In the genomic region with DNA sequence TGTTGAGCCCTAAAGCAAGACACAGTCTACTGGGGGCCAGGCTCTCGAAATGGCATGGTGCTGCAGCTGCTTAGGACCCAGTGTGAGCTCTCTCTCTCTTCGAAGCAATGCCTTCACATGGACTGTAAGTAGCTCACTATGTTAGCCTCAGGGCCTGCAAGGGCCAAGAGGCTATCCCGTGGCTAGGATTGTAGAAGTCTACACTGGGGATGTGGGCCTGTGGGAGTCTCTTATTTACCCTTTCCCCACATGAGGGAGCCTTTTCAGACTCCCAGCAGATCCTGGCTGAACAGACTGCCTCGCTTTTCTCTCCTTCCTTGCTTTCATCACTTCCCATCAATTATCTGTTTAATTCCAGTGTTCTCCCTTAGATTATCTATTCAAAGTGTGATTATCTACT, we compare ENCODE assay signal across 15 cellular contexts.
DNase-seq lines count a peak whose midpoint lies in the region; ATAC-seq and TF ChIP-seq lines count a peak whose summit lies in the region.
"Had no signal": no experiment of that assay in that cellular context is flagged by ENCODE, and none has a peak within 500 bp of the region (broad histone marks: within the 10 kb centered on the region; RNA-seq: fewer than 3 reads in every experiment).

No MANE protein-coding gene starts in this region.

- H2AFZ ChIP-seq in GM23338: peak overlapping the region; percentile 72; the same call in 1 of the 2 replicates

- H3K27ac ChIP-seq in GM23338 (ENCODE audit: low read depth) (no peak overlapping the region), aorta (ENCODE audit: low read depth in 1 of 2, low read length in 2 of 2) (no peak overlapping the region)

- H3K36me3 Mint-ChIP-seq in GM23338 (ENCODE audit: low read depth) (no peaks in the 10 kb centered on the region), WTC11 (peaks cover 6% of the 10 kb centered on the region)

- H3K27me3 ChIP-seq in GM23338 (ENCODE audit: insufficient read depth): no peaks in the 10 kb centered on the region
- H3K27me3 ChIP-seq in aorta (ENCODE audit: control insufficient read depth in 1 of 2, insufficient read depth in 2 of 2, low read length in 1 of 2): no peaks in the 10 kb centered on the region

- H3K36me3 ChIP-seq in GM23338 (ENCODE audit: insufficient read depth) (no peaks in the 10 kb centered on the region), aorta (ENCODE audit: control insufficient read depth in 1 of 2, insufficient read depth in 2 of 2, low read length in 1 of 2) (no peaks in the 10 kb centered on the region)

- H3K27me3 Mint-ChIP-seq in GM23338 (ENCODE audit: insufficient read depth, low read depth, poor library complexity) (no peaks in the 10 kb centered on the region), WTC11 (ENCODE audit: low read depth) (no peaks in the 10 kb centered on the region)
- H3K27me3 Mint-ChIP-seq: CD4-positive, alpha-beta T cell had no signal

- DNase-seq in GM23338 (ENCODE audit: low spot score): peak; percentile 11
- no peak for DNase-seq in WTC11 (ENCODE audit: low spot score)
- no peak for DNase-seq in left lobe of liver (ENCODE audit: low spot score)
- no peak for DNase-seq in aorta
- DNase-seq in RPMI8226: no peak
- no peak for DNase-seq in HK-2 (ENCODE audit: unreplicated experiment)
- DNase-seq in cerebellar nuclear complex (lab: John Stamatoyannopoulos, UW): no peak
- DNase-seq: C1 segment of cervical spinal cord; CD4-positive, alpha-beta T cell; COR-L47; DMS153; DMS79 treated with DMSO at 0.1 percent for 48 hours; EL had no signal

- H3K9me3 Mint-ChIP-seq in GM23338: peaks cover 3% of the 10 kb centered on the region; the same call in 1 of the 3 replicates
- peaks cover 16% of the 10 kb centered on the region for H3K9me3 Mint-ChIP-seq in WTC11

- H3K79me2 ChIP-seq in GM23338 (replicated peaks; ENCODE audit: insufficient read depth): no peaks in the 10 kb centered on the region

- no peaks in the 10 kb centered on the region for H4K20me1 ChIP-seq in GM23338 (replicated peaks; ENCODE audit: insufficient read depth)

- ATAC-seq in GM23338 (peak; percentile 56), WTC11 (peak; percentile 82), left lobe of liver (peak; percentile 23), aorta (ENCODE audit: low FRiP score) (peak; percentile 46)

- POLR2A ChIA-PET in WTC11 (lab: Charles Lee): no interaction called here

- CTCF ChIA-PET in WTC11 (lab: Charles Lee): no interaction called here

- H3K27ac Mint-ChIP-seq in GM23338: no peak overlapping the region
- no peak overlapping the region for H3K27ac Mint-ChIP-seq in WTC11
- H3K27ac Mint-ChIP-seq: B cell; CD4-positive, alpha-beta T cell; IgD-negative memory B cell had no signal

- no peaks in the 10 kb centered on the region for H3F3A ChIP-seq in GM23338 (replicated peaks; ENCODE audit: low read depth)

- H3K4me3 ChIP-seq in GM23338: no peak overlapping the region
- H3K4me3 ChIP-seq in aorta (ENCODE audit: low read length in 2 of 2): no peak overlapping the region

- H3K4me3 Mint-ChIP-seq in GM23338 (no peak overlapping the region), WTC11 (no peak overlapping the region)
- H3K4me3 Mint-ChIP-seq: B cell; CD4-positive, alpha-beta T cell; IgD-negative memory B cell had no signal

- peaks cover 28% of the 10 kb centered on the region; the same call in 1 of the 2 replicates for H3K9me2 ChIP-seq in GM23338 (ENCODE audit: insufficient read depth)

- H3K4me1 Mint-ChIP-seq in GM23338: no peaks in the 10 kb centered on the region
- H3K4me1 Mint-ChIP-seq in WTC11: no peaks in the 10 kb centered on the region
- H3K4me1 Mint-ChIP-seq: B cell, IgD-negative memory B cell had no signal

- intact Hi-C loops in aorta (cut with DNase I): no loop called here

- TF ChIP-seq CTCF in GM23338 (conservative IDR thresholded peaks at IDR 0.05; ENCODE audit: low read depth in 2 of 2) (peak in 1 of 2 experiments; percentile 34; a peak in 2 of 4 replicates), WTC11 (IDR thresholded peaks at IDR 0.05) (no peak)

- H3K4me2 ChIP-seq in GM23338: no peak overlapping the region

- 72 to 76% methylated on average over 4 of the region's 4 CpGs for WGBS in aorta, 2 donors

- H3K4me1 ChIP-seq in GM23338 (ENCODE audit: insufficient read depth): peaks cover 4% of the 10 kb centered on the region; the same call in 1 of the 2 replicates
- H3K4me1 ChIP-seq in aorta (ENCODE audit: control insufficient read depth in 1 of 2, insufficient read depth in 2 of 2, low read length in 2 of 2): no peaks in the 10 kb centered on the region

- peaks cover 7% of the 10 kb centered on the region for H3K9me3 ChIP-seq in aorta (ENCODE audit: control insufficient read depth, low read length)

TF ChIP-seq in GM23338, 12 proteins besides CTCF, POLR2A, EP300 and RAD21 (continues in another document):
- TF ChIP-seq ZNF114 (CRISPR knock-in tag; IDR thresholded peaks at IDR 0.05) (no peak), ZNF331 (CRISPR knock-in tag; IDR thresholded peaks at IDR 0.05; ENCODE audit: low read depth) (no peak), JUNB (IDR thresholded peaks at IDR 0.05; ENCODE audit: unreplicated experiment) (no peak)

TF ChIP-seq in WTC11, 78 proteins besides CTCF, POLR2A, EP300 and RAD21 (continues in another document):
- TF ChIP-seq PRRX2 (CRISPR knock-in tag; IDR thresholded peaks at IDR 0.05): no peak
- no peak for TF ChIP-seq NFYB (CRISPR knock-in tag; conservative IDR thresholded peaks at IDR 0.05; ENCODE audit: low read depth)
- no peak for TF ChIP-seq CBFB (CRISPR knock-in tag; IDR thresholded peaks at IDR 0.05; ENCODE audit: low read depth)
- TF ChIP-seq GABPB1 (CRISPR knock-in tag; IDR thresholded peaks at IDR 0.05): no peak
- TF ChIP-seq, protein P1, sequence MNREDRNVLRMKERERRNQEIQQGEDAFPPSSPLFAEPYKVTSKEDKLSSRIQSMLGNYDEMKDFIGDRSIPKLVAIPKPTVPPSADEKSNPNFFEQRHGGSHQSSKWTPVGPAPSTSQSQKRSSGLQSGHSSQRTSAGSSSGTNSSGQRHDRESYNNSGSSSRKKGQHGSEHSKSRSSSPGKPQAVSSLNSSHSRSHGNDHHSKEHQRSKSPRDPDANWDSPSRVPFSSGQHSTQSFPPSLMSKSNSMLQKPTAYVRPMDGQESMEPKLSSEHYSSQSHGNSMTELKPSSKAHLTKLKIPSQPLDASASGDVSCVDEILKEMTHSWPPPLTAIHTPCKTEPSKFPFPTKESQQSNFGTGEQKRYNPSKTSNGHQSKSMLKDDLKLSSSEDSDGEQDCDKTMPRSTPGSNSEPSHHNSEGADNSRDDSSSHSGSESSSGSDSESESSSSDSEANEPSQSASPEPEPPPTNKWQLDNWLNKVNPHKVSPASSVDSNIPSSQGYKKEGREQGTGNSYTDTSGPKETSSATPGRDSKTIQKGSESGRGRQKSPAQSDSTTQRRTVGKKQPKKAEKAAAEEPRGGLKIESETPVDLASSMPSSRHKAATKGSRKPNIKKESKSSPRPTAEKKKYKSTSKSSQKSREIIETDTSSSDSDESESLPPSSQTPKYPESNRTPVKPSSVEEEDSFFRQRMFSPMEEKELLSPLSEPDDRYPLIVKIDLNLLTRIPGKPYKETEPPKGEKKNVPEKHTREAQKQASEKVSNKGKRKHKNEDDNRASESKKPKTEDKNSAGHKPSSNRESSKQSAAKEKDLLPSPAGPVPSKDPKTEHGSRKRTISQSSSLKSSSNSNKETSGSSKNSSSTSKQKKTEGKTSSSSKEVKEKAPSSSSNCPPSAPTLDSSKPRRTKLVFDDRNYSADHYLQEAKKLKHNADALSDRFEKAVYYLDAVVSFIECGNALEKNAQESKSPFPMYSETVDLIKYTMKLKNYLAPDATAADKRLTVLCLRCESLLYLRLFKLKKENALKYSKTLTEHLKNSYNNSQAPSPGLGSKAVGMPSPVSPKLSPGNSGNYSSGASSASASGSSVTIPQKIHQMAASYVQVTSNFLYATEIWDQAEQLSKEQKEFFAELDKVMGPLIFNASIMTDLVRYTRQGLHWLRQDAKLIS (CRISPR knock-in tag; IDR thresholded peaks at IDR 0.05; ENCODE audit: borderline replicate concordance): no peak
- TF ChIP-seq ZNF138 (CRISPR knock-in tag; conservative IDR thresholded peaks at IDR 0.05): no peak
- no peak for TF ChIP-seq ZNF317 (CRISPR knock-in tag; IDR thresholded peaks at IDR 0.05; ENCODE audit: borderline replicate concordance, low read depth)
- TF ChIP-seq ATF1 (CRISPR knock-in tag; IDR thresholded peaks at IDR 0.05): no peak
- no peak for TF ChIP-seq ZNF416 (CRISPR knock-in tag; IDR thresholded peaks at IDR 0.05)
- no peak for TF ChIP-seq NR1H2 (CRISPR knock-in tag; IDR thresholded peaks at IDR 0.05)
- no peak for TF ChIP-seq NFE2L1 (CRISPR knock-in tag; IDR thresholded peaks at IDR 0.05)
- TF ChIP-seq, protein P2, sequence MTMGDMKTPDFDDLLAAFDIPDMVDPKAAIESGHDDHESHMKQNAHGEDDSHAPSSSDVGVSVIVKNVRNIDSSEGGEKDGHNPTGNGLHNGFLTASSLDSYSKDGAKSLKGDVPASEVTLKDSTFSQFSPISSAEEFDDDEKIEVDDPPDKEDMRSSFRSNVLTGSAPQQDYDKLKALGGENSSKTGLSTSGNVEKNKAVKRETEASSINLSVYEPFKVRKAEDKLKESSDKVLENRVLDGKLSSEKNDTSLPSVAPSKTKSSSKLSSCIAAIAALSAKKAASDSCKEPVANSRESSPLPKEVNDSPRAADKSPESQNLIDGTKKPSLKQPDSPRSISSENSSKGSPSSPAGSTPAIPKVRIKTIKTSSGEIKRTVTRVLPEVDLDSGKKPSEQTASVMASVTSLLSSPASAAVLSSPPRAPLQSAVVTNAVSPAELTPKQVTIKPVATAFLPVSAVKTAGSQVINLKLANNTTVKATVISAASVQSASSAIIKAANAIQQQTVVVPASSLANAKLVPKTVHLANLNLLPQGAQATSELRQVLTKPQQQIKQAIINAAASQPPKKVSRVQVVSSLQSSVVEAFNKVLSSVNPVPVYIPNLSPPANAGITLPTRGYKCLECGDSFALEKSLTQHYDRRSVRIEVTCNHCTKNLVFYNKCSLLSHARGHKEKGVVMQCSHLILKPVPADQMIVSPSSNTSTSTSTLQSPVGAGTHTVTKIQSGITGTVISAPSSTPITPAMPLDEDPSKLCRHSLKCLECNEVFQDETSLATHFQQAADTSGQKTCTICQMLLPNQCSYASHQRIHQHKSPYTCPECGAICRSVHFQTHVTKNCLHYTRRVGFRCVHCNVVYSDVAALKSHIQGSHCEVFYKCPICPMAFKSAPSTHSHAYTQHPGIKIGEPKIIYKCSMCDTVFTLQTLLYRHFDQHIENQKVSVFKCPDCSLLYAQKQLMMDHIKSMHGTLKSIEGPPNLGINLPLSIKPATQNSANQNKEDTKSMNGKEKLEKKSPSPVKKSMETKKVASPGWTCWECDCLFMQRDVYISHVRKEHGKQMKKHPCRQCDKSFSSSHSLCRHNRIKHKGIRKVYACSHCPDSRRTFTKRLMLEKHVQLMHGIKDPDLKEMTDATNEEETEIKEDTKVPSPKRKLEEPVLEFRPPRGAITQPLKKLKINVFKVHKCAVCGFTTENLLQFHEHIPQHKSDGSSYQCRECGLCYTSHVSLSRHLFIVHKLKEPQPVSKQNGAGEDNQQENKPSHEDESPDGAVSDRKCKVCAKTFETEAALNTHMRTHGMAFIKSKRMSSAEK (CRISPR knock-in tag; IDR thresholded peaks at IDR 0.05; ENCODE audit: borderline replicate concordance): no peak
- no peak for TF ChIP-seq ZBTB21 (CRISPR knock-in tag; IDR thresholded peaks at IDR 0.05; ENCODE audit: borderline replicate concordance)
- no peak for TF ChIP-seq TP53 (CRISPR knock-in tag; IDR thresholded peaks at IDR 0.05)

Comparison
In these comparisons a context has a peak if more than half of its experiments do, and no peak if none do; other contexts are left out.
1. ATAC-seq: peak in every context shown above with its lines; median percentile 82 in WTC11; 56 in GM23338; 46 in aorta; 23 in left lobe of liver.